In genomic region chr15:63380828-63381282, GRCh38 we compare ENCODE assay signal across 1 cellular context.
TF ChIP-seq lines count a peak whose summit lies in the region.

No MANE protein-coding gene starts in this region.

TF ChIP-seq in H1, 55 proteins besides CTCF, POLR2A, EP300 and RAD21 (continued from another document):
- TF ChIP-seq, protein P1, sequence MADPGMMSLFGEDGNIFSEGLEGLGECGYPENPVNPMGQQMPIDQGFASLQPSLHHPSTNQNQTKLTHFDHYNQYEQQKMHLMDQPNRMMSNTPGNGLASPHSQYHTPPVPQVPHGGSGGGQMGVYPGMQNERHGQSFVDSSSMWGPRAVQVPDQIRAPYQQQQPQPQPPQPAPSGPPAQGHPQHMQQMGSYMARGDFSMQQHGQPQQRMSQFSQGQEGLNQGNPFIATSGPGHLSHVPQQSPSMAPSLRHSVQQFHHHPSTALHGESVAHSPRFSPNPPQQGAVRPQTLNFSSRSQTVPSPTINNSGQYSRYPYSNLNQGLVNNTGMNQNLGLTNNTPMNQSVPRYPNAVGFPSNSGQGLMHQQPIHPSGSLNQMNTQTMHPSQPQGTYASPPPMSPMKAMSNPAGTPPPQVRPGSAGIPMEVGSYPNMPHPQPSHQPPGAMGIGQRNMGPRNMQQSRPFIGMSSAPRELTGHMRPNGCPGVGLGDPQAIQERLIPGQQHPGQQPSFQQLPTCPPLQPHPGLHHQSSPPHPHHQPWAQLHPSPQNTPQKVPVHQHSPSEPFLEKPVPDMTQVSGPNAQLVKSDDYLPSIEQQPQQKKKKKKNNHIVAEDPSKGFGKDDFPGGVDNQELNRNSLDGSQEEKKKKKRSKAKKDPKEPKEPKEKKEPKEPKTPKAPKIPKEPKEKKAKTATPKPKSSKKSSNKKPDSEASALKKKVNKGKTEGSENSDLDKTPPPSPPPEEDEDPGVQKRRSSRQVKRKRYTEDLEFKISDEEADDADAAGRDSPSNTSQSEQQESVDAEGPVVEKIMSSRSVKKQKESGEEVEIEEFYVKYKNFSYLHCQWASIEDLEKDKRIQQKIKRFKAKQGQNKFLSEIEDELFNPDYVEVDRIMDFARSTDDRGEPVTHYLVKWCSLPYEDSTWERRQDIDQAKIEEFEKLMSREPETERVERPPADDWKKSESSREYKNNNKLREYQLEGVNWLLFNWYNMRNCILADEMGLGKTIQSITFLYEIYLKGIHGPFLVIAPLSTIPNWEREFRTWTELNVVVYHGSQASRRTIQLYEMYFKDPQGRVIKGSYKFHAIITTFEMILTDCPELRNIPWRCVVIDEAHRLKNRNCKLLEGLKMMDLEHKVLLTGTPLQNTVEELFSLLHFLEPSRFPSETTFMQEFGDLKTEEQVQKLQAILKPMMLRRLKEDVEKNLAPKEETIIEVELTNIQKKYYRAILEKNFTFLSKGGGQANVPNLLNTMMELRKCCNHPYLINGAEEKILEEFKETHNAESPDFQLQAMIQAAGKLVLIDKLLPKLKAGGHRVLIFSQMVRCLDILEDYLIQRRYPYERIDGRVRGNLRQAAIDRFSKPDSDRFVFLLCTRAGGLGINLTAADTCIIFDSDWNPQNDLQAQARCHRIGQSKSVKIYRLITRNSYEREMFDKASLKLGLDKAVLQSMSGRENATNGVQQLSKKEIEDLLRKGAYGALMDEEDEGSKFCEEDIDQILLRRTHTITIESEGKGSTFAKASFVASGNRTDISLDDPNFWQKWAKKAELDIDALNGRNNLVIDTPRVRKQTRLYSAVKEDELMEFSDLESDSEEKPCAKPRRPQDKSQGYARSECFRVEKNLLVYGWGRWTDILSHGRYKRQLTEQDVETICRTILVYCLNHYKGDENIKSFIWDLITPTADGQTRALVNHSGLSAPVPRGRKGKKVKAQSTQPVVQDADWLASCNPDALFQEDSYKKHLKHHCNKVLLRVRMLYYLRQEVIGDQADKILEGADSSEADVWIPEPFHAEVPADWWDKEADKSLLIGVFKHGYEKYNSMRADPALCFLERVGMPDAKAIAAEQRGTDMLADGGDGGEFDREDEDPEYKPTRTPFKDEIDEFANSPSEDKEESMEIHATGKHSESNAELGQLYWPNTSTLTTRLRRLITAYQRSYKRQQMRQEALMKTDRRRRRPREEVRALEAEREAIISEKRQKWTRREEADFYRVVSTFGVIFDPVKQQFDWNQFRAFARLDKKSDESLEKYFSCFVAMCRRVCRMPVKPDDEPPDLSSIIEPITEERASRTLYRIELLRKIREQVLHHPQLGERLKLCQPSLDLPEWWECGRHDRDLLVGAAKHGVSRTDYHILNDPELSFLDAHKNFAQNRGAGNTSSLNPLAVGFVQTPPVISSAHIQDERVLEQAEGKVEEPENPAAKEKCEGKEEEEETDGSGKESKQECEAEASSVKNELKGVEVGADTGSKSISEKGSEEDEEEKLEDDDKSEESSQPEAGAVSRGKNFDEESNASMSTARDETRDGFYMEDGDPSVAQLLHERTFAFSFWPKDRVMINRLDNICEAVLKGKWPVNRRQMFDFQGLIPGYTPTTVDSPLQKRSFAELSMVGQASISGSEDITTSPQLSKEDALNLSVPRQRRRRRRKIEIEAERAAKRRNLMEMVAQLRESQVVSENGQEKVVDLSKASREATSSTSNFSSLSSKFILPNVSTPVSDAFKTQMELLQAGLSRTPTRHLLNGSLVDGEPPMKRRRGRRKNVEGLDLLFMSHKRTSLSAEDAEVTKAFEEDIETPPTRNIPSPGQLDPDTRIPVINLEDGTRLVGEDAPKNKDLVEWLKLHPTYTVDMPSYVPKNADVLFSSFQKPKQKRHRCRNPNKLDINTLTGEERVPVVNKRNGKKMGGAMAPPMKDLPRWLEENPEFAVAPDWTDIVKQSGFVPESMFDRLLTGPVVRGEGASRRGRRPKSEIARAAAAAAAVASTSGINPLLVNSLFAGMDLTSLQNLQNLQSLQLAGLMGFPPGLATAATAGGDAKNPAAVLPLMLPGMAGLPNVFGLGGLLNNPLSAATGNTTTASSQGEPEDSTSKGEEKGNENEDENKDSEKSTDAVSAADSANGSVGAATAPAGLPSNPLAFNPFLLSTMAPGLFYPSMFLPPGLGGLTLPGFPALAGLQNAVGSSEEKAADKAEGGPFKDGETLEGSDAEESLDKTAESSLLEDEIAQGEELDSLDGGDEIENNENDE (IDR thresholded peaks at IDR 0.05; ENCODE audit: insufficient replicate concordance, low read length) = no peak
- TF ChIP-seq ASH2L (IDR thresholded peaks at IDR 0.05; ENCODE audit: low read length) (no peak), YY1 (IDR thresholded peaks at IDR 0.05; ENCODE audit: low read depth, low read length) (no peak), CBX5 (IDR thresholded peaks at IDR 0.05; ENCODE audit: low read depth, low read length) (no peak), JUND (IDR thresholded peaks at IDR 0.05; ENCODE audit: low read length) (no peak), HDAC2 (IDR thresholded peaks at IDR 0.05; ENCODE audit: borderline replicate concordance in 1 of 2, low read depth in 2 of 2, low read length in 2 of 2) (no peak), TAF1 (IDR thresholded peaks at IDR 0.05; ENCODE audit: low read depth, low read length) (no peak), SIX5 (IDR thresholded peaks at IDR 0.05; ENCODE audit: low read depth, low read length) (no peak), GTF2F1 (IDR thresholded peaks at IDR 0.05; ENCODE audit: borderline replicate concordance, low read depth, low read length) (no peak), TBP (IDR thresholded peaks at IDR 0.05; ENCODE audit: low read depth, low read length) (no peak)
